ENCODE assay signal across 1 cellular context in the genomic region with DNA sequence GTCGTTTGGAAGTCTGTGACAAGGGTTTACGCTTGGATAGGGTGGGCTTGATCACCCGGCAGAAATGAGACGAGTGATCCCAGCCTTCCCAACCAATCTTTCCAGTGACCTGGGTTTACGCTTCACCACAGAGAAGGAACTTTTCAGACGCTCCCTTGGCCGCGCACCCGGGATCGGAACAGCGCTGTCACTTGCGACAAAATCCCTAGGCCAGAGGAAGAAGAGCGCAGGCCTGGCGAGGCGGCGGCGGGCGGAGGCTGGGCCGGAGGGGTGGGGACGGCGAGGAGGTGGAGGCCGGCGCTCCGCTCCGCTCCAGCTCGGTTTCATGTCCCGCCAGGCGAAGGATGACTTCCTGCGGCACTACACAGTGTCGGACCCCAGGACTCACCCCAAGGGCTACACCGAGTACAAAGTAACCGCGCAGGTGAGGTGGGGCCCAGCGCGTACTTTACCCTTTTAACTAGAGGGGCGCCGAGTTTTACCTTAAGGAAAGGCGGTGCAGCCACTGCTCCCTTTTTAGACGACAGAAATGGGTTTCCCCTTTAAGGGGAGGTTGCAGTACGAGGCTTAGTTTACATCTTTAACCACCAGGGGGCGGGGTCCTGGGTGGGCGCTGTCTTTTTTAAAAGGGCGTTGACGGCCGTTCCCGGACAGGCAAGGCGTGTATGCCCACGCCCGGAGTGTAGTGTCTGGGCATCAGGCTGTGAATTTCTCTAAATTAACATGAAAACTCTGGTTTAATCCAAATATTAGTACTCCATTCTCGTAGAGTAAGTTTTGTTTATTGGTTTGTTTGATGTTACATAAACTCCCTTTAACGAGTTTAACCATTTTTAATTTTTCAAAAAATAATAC.
TF ChIP-seq lines count a peak whose summit lies in the region.

A gene with protein sequence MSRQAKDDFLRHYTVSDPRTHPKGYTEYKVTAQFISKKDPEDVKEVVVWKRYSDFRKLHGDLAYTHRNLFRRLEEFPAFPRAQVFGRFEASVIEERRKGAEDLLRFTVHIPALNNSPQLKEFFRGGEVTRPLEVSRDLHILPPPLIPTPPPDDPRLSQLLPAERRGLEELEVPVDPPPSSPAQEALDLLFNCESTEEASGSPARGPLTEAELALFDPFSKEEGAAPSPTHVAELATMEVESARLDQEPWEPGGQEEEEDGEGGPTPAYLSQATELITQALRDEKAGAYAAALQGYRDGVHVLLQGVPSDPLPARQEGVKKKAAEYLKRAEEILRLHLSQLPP (plus strand): TSS at position 227 of the 855 bp plus-strand sequence. CDS start 99 bp downstream, at position 326.

TF ChIP-seq in HepG2, 621 proteins besides CTCF, POLR2A, EP300 and RAD21 (continued from another document and continues in another):
- TF ChIP-seq, protein P1, sequence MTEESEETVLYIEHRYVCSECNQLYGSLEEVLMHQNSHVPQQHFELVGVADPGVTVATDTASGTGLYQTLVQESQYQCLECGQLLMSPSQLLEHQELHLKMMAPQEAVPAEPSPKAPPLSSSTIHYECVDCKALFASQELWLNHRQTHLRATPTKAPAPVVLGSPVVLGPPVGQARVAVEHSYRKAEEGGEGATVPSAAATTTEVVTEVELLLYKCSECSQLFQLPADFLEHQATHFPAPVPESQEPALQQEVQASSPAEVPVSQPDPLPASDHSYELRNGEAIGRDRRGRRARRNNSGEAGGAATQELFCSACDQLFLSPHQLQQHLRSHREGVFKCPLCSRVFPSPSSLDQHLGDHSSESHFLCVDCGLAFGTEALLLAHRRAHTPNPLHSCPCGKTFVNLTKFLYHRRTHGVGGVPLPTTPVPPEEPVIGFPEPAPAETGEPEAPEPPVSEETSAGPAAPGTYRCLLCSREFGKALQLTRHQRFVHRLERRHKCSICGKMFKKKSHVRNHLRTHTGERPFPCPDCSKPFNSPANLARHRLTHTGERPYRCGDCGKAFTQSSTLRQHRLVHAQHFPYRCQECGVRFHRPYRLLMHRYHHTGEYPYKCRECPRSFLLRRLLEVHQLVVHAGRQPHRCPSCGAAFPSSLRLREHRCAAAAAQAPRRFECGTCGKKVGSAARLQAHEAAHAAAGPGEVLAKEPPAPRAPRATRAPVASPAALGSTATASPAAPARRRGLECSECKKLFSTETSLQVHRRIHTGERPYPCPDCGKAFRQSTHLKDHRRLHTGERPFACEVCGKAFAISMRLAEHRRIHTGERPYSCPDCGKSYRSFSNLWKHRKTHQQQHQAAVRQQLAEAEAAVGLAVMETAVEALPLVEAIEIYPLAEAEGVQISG (CRISPR knock-in tag; IDR thresholded peaks at IDR 0.05) = peak; percentile 64
- TF ChIP-seq ZNF205 (CRISPR knock-in tag; IDR thresholded peaks at IDR 0.05) (0 out of 2 replicates have a peak, but pooled peaks have one; percentile 39), ZNF605 (CRISPR knock-in tag; IDR thresholded peaks at IDR 0.05) (peak; percentile 89), EZH2 (conservative IDR thresholded peaks at IDR 0.05; ENCODE audit: low read depth, low read length) (no peak), DR1 (CRISPR knock-in tag; IDR thresholded peaks at IDR 0.05) (peak; percentile 64; the same call in 1 of the 2 replicates), KLF15 (CRISPR knock-in tag; IDR thresholded peaks at IDR 0.05; ENCODE audit: borderline replicate concordance) (0 out of 2 replicates have a peak, but pooled peaks have one; percentile 75), ZFP82 (CRISPR knock-in tag; IDR thresholded peaks at IDR 0.05; ENCODE audit: borderline replicate concordance) (0 out of 2 replicates have a peak, but pooled peaks have one; percentile 51), MTA1 (CRISPR knock-in tag; IDR thresholded peaks at IDR 0.05; ENCODE audit: borderline replicate concordance) (peak; percentile 75; the same call in 1 of the 2 replicates), GLI4 (CRISPR knock-in tag; IDR thresholded peaks at IDR 0.05; ENCODE audit: borderline replicate concordance) (0 out of 2 replicates have a peak, but pooled peaks have one; percentile 46), RFX3 (CRISPR knock-in tag; IDR thresholded peaks at IDR 0.05) (no peak), ZNF816 (CRISPR knock-in tag; IDR thresholded peaks at IDR 0.05; ENCODE audit: borderline replicate concordance) (peak; percentile 90; the same call in 1 of the 2 replicates), ZSCAN25 (CRISPR knock-in tag; IDR thresholded peaks at IDR 0.05) (peak; percentile 86), ZNF430 (CRISPR knock-in tag; IDR thresholded peaks at IDR 0.05) (peak; percentile 85; the same call in 1 of the 2 replicates), FOXK2 (IDR thresholded peaks at IDR 0.05) (no peak), ARNT (IDR thresholded peaks at IDR 0.05) (no peak), SOX13 (IDR thresholded peaks at IDR 0.05) (no peak), SOX13 (CRISPR knock-in tag; conservative IDR thresholded peaks at IDR 0.05 in 1 of 2, IDR thresholded peaks at IDR 0.05 in 1 of 2) (peak in 1 of 2 experiments; percentile 14; a peak in 1 of 4 replicates), ZNF703 (CRISPR knock-in tag; IDR thresholded peaks at IDR 0.05; ENCODE audit: borderline replicate concordance) (no peak), MBD4 (IDR thresholded peaks at IDR 0.05; ENCODE audit: borderline replicate concordance, low read length) (no peak), ZNF563 (CRISPR knock-in tag; IDR thresholded peaks at IDR 0.05) (peak; percentile 66), PHF5A (CRISPR knock-in tag; IDR thresholded peaks at IDR 0.05; ENCODE audit: low read depth, unreplicated experiment) (no peak), ZNF720 (CRISPR knock-in tag; IDR thresholded peaks at IDR 0.05) (no peak), ZIK1 (CRISPR knock-in tag; IDR thresholded peaks at IDR 0.05; ENCODE audit: borderline replicate concordance, low read depth) (peak; percentile 59), PCBP1 (IDR thresholded peaks at IDR 0.05; ENCODE audit: borderline replicate concordance, low read depth, low read length) (no peak), CC2D1A (CRISPR knock-in tag; IDR thresholded peaks at IDR 0.05) (no peak), MEIS2 (CRISPR knock-in tag; IDR thresholded peaks at IDR 0.05) (no peak), EEA1 (CRISPR knock-in tag; IDR thresholded peaks at IDR 0.05; ENCODE audit: borderline replicate concordance) (peak; percentile 91; the same call in 1 of the 2 replicates), ZNF501 (CRISPR knock-in tag; IDR thresholded peaks at IDR 0.05) (peak; percentile 96), KLF6 (CRISPR knock-in tag; IDR thresholded peaks at IDR 0.05) (no peak; the same call in 1 of the 2 replicates)
- TF ChIP-seq, protein P2, sequence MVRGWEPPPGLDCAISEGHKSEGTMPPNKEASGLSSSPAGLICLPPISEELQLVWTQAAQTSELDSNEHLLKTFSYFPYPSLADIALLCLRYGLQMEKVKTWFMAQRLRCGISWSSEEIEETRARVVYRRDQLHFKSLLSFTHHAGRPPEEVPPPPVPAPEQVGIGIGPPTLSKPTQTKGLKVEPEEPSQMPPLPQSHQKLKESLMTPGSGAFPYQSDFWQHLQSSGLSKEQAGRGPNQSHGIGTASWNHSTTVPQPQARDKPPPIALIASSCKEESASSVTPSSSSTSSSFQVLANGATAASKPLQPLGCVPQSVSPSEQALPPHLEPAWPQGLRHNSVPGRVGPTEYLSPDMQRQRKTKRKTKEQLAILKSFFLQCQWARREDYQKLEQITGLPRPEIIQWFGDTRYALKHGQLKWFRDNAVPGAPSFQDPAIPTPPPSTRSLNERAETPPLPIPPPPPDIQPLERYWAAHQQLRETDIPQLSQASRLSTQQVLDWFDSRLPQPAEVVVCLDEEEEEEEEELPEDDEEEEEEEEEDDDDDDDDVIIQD (CRISPR knock-in tag; IDR thresholded peaks at IDR 0.05; ENCODE audit: low read depth) = 0 out of 2 replicates have a peak, but pooled peaks have one; percentile 65
- TF ChIP-seq, protein P3, sequence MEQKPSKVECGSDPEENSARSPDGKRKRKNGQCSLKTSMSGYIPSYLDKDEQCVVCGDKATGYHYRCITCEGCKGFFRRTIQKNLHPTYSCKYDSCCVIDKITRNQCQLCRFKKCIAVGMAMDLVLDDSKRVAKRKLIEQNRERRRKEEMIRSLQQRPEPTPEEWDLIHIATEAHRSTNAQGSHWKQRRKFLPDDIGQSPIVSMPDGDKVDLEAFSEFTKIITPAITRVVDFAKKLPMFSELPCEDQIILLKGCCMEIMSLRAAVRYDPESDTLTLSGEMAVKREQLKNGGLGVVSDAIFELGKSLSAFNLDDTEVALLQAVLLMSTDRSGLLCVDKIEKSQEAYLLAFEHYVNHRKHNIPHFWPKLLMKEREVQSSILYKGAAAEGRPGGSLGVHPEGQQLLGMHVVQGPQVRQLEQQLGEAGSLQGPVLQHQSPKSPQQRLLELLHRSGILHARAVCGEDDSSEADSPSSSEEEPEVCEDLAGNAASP (CRISPR knock-in tag; IDR thresholded peaks at IDR 0.05; ENCODE audit: borderline replicate concordance) = peak; percentile 40; the same call in 1 of the 2 replicates
- TF ChIP-seq, protein P4, sequence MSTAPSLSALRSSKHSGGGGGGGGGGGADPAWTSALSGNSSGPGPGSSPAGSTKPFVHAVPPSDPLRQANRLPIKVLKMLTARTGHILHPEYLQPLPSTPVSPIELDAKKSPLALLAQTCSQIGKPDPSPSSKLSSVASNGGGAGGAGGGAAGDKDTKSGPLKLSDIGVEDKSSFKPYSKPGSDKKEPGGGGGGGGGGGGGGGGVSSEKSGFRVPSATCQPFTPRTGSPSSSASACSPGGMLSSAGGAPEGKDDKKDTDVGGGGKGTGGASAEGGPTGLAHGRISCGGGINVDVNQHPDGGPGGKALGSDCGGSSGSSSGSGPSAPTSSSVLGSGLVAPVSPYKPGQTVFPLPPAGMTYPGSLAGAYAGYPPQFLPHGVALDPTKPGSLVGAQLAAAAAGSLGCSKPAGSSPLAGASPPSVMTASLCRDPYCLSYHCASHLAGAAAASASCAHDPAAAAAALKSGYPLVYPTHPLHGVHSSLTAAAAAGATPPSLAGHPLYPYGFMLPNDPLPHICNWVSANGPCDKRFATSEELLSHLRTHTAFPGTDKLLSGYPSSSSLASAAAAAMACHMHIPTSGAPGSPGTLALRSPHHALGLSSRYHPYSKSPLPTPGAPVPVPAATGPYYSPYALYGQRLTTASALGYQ (CRISPR knock-in tag; IDR thresholded peaks at IDR 0.05) = 0 out of 2 replicates have a peak, but pooled peaks have one; percentile 42
- TF ChIP-seq, protein P5, sequence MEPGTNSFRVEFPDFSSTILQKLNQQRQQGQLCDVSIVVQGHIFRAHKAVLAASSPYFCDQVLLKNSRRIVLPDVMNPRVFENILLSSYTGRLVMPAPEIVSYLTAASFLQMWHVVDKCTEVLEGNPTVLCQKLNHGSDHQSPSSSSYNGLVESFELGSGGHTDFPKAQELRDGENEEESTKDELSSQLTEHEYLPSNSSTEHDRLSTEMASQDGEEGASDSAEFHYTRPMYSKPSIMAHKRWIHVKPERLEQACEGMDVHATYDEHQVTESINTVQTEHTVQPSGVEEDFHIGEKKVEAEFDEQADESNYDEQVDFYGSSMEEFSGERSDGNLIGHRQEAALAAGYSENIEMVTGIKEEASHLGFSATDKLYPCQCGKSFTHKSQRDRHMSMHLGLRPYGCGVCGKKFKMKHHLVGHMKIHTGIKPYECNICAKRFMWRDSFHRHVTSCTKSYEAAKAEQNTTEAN (CRISPR knock-in tag; conservative IDR thresholded peaks at IDR 0.05) = 0 out of 2 replicates have a peak, but pooled peaks have one; percentile 27
- TF ChIP-seq, protein P6, sequence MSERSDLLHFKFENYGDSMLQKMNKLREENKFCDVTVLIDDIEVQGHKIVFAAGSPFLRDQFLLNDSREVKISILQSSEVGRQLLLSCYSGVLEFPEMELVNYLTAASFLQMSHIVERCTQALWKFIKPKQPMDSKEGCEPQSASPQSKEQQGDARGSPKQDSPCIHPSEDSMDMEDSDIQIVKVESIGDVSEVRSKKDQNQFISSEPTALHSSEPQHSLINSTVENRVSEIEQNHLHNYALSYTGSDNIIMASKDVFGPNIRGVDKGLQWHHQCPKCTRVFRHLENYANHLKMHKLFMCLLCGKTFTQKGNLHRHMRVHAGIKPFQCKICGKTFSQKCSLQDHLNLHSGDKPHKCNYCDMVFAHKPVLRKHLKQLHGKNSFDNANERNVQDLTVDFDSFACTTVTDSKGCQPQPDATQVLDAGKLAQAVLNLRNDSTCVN (CRISPR knock-in tag; IDR thresholded peaks at IDR 0.05; ENCODE audit: borderline replicate concordance) = no peak
- TF ChIP-seq, protein P7, sequence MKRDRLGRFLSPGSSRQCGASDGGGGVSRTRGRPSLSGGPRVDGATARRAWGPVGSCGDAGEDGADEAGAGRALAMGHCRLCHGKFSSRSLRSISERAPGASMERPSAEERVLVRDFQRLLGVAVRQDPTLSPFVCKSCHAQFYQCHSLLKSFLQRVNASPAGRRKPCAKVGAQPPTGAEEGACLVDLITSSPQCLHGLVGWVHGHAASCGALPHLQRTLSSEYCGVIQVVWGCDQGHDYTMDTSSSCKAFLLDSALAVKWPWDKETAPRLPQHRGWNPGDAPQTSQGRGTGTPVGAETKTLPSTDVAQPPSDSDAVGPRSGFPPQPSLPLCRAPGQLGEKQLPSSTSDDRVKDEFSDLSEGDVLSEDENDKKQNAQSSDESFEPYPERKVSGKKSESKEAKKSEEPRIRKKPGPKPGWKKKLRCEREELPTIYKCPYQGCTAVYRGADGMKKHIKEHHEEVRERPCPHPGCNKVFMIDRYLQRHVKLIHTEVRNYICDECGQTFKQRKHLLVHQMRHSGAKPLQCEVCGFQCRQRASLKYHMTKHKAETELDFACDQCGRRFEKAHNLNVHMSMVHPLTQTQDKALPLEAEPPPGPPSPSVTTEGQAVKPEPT (CRISPR knock-in tag; IDR thresholded peaks at IDR 0.05; ENCODE audit: low read depth) = peak; percentile 88; the same call in 1 of the 2 replicates
- TF ChIP-seq, protein P8, sequence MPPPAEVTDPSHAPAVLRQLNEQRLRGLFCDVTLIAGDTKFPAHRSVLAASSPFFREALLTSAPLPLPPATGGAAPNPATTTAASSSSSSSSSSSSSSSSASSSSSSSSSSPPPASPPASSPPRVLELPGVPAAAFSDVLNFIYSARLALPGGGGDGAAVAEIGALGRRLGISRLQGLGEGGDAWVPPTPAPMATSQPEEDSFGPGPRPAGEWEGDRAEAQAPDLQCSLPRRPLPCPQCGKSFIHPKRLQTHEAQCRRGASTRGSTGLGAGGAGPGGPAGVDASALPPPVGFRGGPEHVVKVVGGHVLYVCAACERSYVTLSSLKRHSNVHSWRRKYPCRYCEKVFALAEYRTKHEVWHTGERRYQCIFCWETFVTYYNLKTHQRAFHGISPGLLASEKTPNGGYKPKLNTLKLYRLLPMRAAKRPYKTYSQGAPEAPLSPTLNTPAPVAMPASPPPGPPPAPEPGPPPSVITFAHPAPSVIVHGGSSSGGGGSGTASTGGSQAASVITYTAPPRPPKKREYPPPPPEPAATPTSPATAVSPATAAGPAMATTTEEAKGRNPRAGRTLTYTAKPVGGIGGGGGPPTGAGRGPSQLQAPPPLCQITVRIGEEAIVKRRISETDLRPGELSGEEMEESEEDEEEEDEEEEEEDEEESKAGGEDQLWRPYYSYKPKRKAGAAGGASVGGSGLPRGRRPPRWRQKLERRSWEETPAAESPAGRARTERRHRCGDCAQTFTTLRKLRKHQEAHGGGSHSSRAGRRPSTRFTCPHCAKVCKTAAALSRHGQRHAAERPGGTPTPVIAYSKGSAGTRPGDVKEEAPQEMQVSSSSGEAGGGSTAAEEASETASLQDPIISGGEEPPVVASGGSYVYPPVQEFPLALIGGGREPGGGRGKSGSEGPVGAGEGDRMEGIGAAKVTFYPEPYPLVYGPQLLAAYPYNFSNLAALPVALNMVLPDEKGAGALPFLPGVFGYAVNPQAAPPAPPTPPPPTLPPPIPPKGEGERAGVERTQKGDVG (CRISPR knock-in tag; IDR thresholded peaks at IDR 0.05; ENCODE audit: borderline replicate concordance) = peak; percentile 85; the same call in 1 of the 2 replicates
